22 cellular contexts compared by ENCODE assay signal in genomic region chr4:41819621-41820020, GRCh38.
DNase-seq lines count a peak whose midpoint lies in the region; ATAC-seq, FAIRE-seq and TF ChIP-seq lines count a peak whose summit lies in the region.
"Had no signal": no experiment of that assay in that cellular context is flagged by ENCODE, and none has a peak within 500 bp of the region (broad histone marks: within the 10 kb centered on the region; RNA-seq: fewer than 3 reads in every experiment).

No MANE protein-coding gene starts in this region.

- H3K9ac ChIP-seq in trophoblast cell (ENCODE audit: low read length): no peak overlapping the region
- H3K9ac ChIP-seq: BLaER1 treated with 17β-estradiol and CSF1 and Interleukin-3, amounts not matched to agents 10 nM and 100 nM had no signal

- no peak for ATAC-seq in left ventricle myocardium superior
- ATAC-seq: A549, GM23338 had no signal

- H3K27me3 ChIP-seq in trophoblast cell (ENCODE audit: insufficient read depth, low read length) (peaks cover 2% of the 10 kb centered on the region), stomach (peaks cover 0 to 52% (median 10%) of the 10 kb centered on the region in 3 donors)
- H3K27me3 ChIP-seq: BE2C; BLaER1 treated with 17β-estradiol and CSF1 and Interleukin-3, amounts not matched to agents 10 nM and 100 nM had no signal

- no peak overlapping the region for H3K23ac ChIP-seq in trophoblast cell (ENCODE audit: low read length)

- H4K8ac ChIP-seq in trophoblast cell (ENCODE audit: low read depth, low read length): no peak overlapping the region

- WGBS in trophoblast cell (ENCODE audit: extremely low coverage, insufficient coverage, insufficient read length): no CpG with 5 or more reads among the region's 3 CpGs
- 81 to 90% (median 90%) methylated on average over 3 of the region's 3 CpGs for WGBS in stomach, 5 donors

- TF ChIP-seq CTCF in stomach (IDR thresholded peaks at IDR 0.05): no peak

- H3K27ac ChIP-seq in trophoblast cell (ENCODE audit: low read depth, low read length) (no peak overlapping the region), stomach (no peak overlapping the region)
- H3K27ac ChIP-seq: A549; BLaER1 treated with 17β-estradiol and CSF1 and Interleukin-3, amounts not matched to agents 10 nM and 100 nM had no signal

- no peaks in the 10 kb centered on the region for H3K4me1 ChIP-seq in trophoblast cell (ENCODE audit: control insufficient read depth in 1 of 2, insufficient read depth in 2 of 2, low read length in 2 of 2)
- no peaks in the 10 kb centered on the region for H3K4me1 ChIP-seq in stomach
- H3K4me1 ChIP-seq: A549 had no signal

- TF ChIP-seq POLR2A in stomach (IDR thresholded peaks at IDR 0.05) (no peak), GM12891 (IDR thresholded peaks at IDR 0.05; ENCODE audit: low read depth, low read length) (no peak)

- H3K36me3 ChIP-seq in trophoblast cell (ENCODE audit: control insufficient read depth in 1 of 2, insufficient read depth in 2 of 2, low read length in 2 of 2) (no peaks in the 10 kb centered on the region), stomach (no peaks in the 10 kb centered on the region)
- H3K36me3 ChIP-seq: BE2C; BLaER1 treated with 17β-estradiol and CSF1 and Interleukin-3, amounts not matched to agents 10 nM and 100 nM had no signal

- DNase-seq in EL: peak; percentile 2
- DNase-seq in HCEC 1CT: peak; percentile 43
- peak; percentile 12 for DNase-seq in T1000 (lab: John Stamatoyannopoulos, UW)
- peak; percentile 77 to 86 for DNase-seq in trophoblast cell
- DNase-seq in stomach: no peak
- DNase-seq in left ventricle myocardium superior: no peak
- no peak for DNase-seq in GM12891 (ENCODE audit: insufficient read length, low spot score)
- DNase-seq: 8988T; ACHN; AML-193; BE2C; CD4-positive, alpha-beta T cell; CD8-positive, alpha-beta memory T cell; DMS 273 treated with DMSO at 0.1 percent for 48 hours; DMS79; H9; HFFc6 had no signal

- intact Hi-C loops in stomach (cut with DNase I; ENCODE audit: low total_unique reads): no loop called here
- intact Hi-C loops in left ventricle myocardium superior (cut with micrococcal nuclease): no loop called here

- H3K9me3 ChIP-seq in trophoblast cell (ENCODE audit: insufficient read depth, low read depth, low read length): no peaks in the 10 kb centered on the region
- no peaks in the 10 kb centered on the region for H3K9me3 ChIP-seq in stomach
- H3K9me3 ChIP-seq: A549, BE2C had no signal

- TF ChIP-seq EP300 in stomach (IDR thresholded peaks at IDR 0.05): no peak

- no peak overlapping the region for H4K91ac ChIP-seq in trophoblast cell (ENCODE audit: low read depth, low read length)

- no peaks in the 10 kb centered on the region for H3K79me1 ChIP-seq in trophoblast cell (ENCODE audit: low read length)

- H4K12ac ChIP-seq in trophoblast cell (ENCODE audit: low read depth, low read length): no peak overlapping the region

- H3K14ac ChIP-seq in trophoblast cell (ENCODE audit: low read length): no peak overlapping the region

- no peak overlapping the region for H2AK5ac ChIP-seq in trophoblast cell (ENCODE audit: low read length)

- H3K4me3 ChIP-seq in trophoblast cell (ENCODE audit: low read depth, low read length) (no peak overlapping the region), stomach (no peak overlapping the region)
- H3K4me3 ChIP-seq: A549; BLaER1 treated with 17β-estradiol and CSF1 and Interleukin-3, amounts not matched to agents 10 nM and 100 nM; GM23338 had no signal

- no peaks in the 10 kb centered on the region for H3K79me2 ChIP-seq in trophoblast cell (ENCODE audit: control insufficient read depth, insufficient read depth, low read length, poor library complexity)

- no peak overlapping the region for H3K4me2 ChIP-seq in trophoblast cell (ENCODE audit: low read length)
- H3K4me2 ChIP-seq: A549, GM23338 had no signal

- H2BK5ac ChIP-seq in trophoblast cell (ENCODE audit: low read depth, low read length, poor library complexity): no peak overlapping the region

- no peak overlapping the region for H2BK120ac ChIP-seq in trophoblast cell (ENCODE audit: insufficient read depth, low read length, poor library complexity)

- H3K18ac ChIP-seq in trophoblast cell (ENCODE audit: low read length): no peak overlapping the region

- H3K4ac ChIP-seq in trophoblast cell (ENCODE audit: low read depth, low read length): no peak overlapping the region

- H2AFZ ChIP-seq in trophoblast cell (ENCODE audit: insufficient read depth, low read length, poor library complexity): no peak overlapping the region
- H2AFZ ChIP-seq: GM23338 had no signal

- FAIRE-seq in GM12891 (lab: Jason Lieb, UNC): no peak
- FAIRE-seq: A549, D721Med, G401.6 had no signal

- no peak overlapping the region for H2BK12ac ChIP-seq in trophoblast cell (ENCODE audit: low read length)

TF ChIP-seq in GM12891, 5 proteins besides CTCF, POLR2A, EP300 and RAD21:
- TF ChIP-seq PAX5 (IDR thresholded peaks at IDR 0.05; ENCODE audit: insufficient read depth, low read length, severe bottlenecking) (no peak), POU2F2 (IDR thresholded peaks at IDR 0.05; ENCODE audit: low read depth, low read length) (no peak), SPI1 (IDR thresholded peaks at IDR 0.05; ENCODE audit: low read depth, low read length) (no peak), POLR2AphosphoS5 (IDR thresholded peaks at IDR 0.05; ENCODE audit: low read depth, low read length) (no peak), TAF1 (IDR thresholded peaks at IDR 0.05; ENCODE audit: low read depth, low read length) (no peak)
TF ChIP-seq in GM12891: peak in this region for 0.

Comparison
In these comparisons a context has a peak if more than half of its experiments do, and no peak if none do; other contexts are left out.
1. DNase-seq: peak in EL (single experiment), HCEC 1CT (single experiment), T1000 (single experiment) and trophoblast cell (2 of 2); none in stomach (single experiment), left ventricle myocardium superior (single experiment) and GM12891 (single experiment).